In the genomic region with DNA sequence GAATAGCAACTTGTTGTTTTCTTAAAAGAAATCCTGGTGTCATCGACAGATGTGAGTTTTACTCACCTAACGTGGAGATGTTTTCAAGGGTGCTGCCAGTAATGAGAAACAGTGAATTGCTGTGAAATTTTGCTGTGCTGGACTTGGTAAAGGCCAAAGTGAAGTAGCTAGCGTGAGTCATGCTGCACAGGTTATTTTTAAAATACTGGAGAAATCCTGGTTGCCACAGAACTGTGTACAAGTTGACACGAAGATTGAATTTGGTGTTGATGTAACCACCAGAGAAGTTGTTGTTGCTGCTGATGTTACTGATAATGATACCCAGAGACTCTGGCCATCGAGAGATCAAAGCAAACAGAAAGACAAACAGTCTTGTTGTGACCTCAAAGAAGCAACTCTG, we compare ENCODE assay signal across 15 cellular contexts.
"Had no signal": no experiment of that assay in that cellular context is flagged by ENCODE, and none has a peak within 500 bp of the region (broad histone marks: within the 10 kb centered on the region; RNA-seq: fewer than 3 reads in every experiment).

No MANE protein-coding gene starts in this region.

- H3K4me3 ChIP-seq: dorsolateral prefrontal cortex, lower lobe of right lung had no signal

- ATAC-seq: esophagus mucosa; lower lobe of right lung; stimulated activated naive B cell treated with anti-CD40 and anti-IgM and Interleukin-4, amounts not matched to agents 10 μg/mL and 1 μg/mL and 100 μg/mL, for 72 hours; T-helper 17 cell had no signal

- H3K9me3 ChIP-seq: lower lobe of right lung had no signal

- H3K27me3 ChIP-seq: dorsolateral prefrontal cortex had no signal

- H3K36me3 ChIP-seq: lower lobe of right lung had no signal

- H3K27ac Mint-ChIP-seq: activated B cell treated with CpG ODN at 0.5 μM for 24 hours; activated CD4-positive, alpha-beta T cell treated with anti-CD3 and anti-CD28 coated beads, Interleukin-2, amount 10 ng/mL, durations not matched to agents 24 days and 14 days; activated T-helper 1 cell treated with anti-CD3 and anti-CD28 coated beads, Interleukin-12 subunit alpha, Interleukin-12 subunit beta, Interleukin-2, Interleukin-4 antibody, amounts not matched to agents 30 ng/mL and 10 ng/mL and 1 ng/mL, durations not matched to agents 14 hours and 24 hours and 36 hours; naive B cell; stimulated activated naive B cell treated with anti-CD40 and anti-IgM and Interleukin-4, amounts not matched to agents 10 μg/mL and 1 μg/mL and 100 μg/mL, for 72 hours; T-helper 17 cell had no signal

- H3K27ac ChIP-seq: dorsolateral prefrontal cortex, lower lobe of right lung had no signal

- DNase-seq: activated B cell treated with CpG ODN at 0.5 μM for 24 hours; activated CD4-positive, alpha-beta T cell treated with anti-CD3 and anti-CD28 coated beads, Interleukin-2, amount 10 ng/mL, durations not matched to agents 24 days and 14 days; activated naive CD4-positive, alpha-beta T cell; dorsolateral prefrontal cortex; lower lobe of right lung; naive B cell; posterior cingulate gyrus; right cardiac atrium; small intestine; stimulated activated naive B cell treated with anti-CD40 and anti-IgM and Interleukin-4, amounts not matched to agents 10 μg/mL and 1 μg/mL and 100 μg/mL, for 72 hours; substantia nigra; T-helper 17 cell; trophoblast cell had no signal

- H3K4me1 Mint-ChIP-seq: activated B cell treated with CpG ODN at 0.5 μM for 24 hours; activated CD4-positive, alpha-beta T cell treated with anti-CD3 and anti-CD28 coated beads, Interleukin-2, amount 10 ng/mL, durations not matched to agents 24 days and 14 days; naive B cell; stimulated activated naive B cell treated with anti-CD40 and anti-IgM and Interleukin-4, amounts not matched to agents 10 μg/mL and 1 μg/mL and 100 μg/mL, for 72 hours; T-helper 17 cell had no signal

- H3K36me3 Mint-ChIP-seq: naive B cell; stimulated activated naive B cell treated with anti-CD40 and anti-IgM and Interleukin-4, amounts not matched to agents 10 μg/mL and 1 μg/mL and 100 μg/mL, for 72 hours had no signal

- H3K4me3 Mint-ChIP-seq: activated B cell treated with CpG ODN at 0.5 μM for 24 hours; activated CD4-positive, alpha-beta T cell treated with anti-CD3 and anti-CD28 coated beads, Interleukin-2, amount 10 ng/mL, durations not matched to agents 24 days and 14 days; activated T-helper 1 cell treated with anti-CD3 and anti-CD28 coated beads, Interleukin-12 subunit alpha, Interleukin-12 subunit beta, Interleukin-2, Interleukin-4 antibody, amounts not matched to agents 30 ng/mL and 10 ng/mL and 1 ng/mL, durations not matched to agents 14 hours and 24 hours and 36 hours; naive B cell; stimulated activated naive B cell treated with anti-CD40 and anti-IgM and Interleukin-4, amounts not matched to agents 10 μg/mL and 1 μg/mL and 100 μg/mL, for 72 hours; T-helper 17 cell had no signal

- H3K4me1 ChIP-seq: lower lobe of right lung had no signal

- H3K9me3 Mint-ChIP-seq: activated B cell treated with CpG ODN at 0.5 μM for 24 hours; activated T-helper 1 cell treated with anti-CD3 and anti-CD28 coated beads, Interleukin-12 subunit alpha, Interleukin-12 subunit beta, Interleukin-2, Interleukin-4 antibody, amounts not matched to agents 30 ng/mL and 10 ng/mL and 1 ng/mL, durations not matched to agents 14 hours and 24 hours and 36 hours had no signal
